In the genomic region with DNA sequence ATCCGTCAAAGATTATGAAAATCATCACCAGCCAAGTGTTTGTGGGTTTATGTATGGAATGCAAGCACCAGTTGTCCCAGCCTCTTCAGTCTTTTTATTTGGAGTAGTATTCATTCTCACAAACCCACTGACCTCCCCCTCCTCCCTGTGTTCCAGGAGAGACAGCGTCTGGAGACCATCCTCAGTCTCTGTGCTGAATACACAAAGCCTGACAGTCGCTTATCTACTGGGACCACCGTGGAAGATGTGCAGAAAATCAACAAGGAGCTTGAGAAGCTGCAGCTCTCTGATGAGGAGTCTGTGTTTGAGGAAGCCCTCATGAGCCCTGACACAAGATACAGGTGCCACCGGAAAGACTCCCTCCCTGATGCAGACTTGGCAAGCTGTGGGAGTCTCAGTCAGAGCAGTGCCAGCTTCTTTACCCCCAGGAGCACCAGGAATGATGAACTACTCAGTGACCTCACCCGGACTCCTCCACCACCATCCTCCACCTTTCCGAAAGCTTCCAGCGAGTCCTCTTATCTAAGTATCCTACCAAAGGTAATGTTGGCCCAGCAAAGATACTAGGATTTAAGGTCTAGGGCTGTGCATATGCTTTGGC, we compare ENCODE assay signal across 23 cellular contexts.
"Had no signal": no experiment of that assay in that cellular context is flagged by ENCODE, and none has a peak within 500 bp of the region (broad histone marks: within the 10 kb centered on the region; RNA-seq: fewer than 3 reads in every experiment).

No MANE protein-coding gene starts in this region.

- H3K4me1 Mint-ChIP-seq: activated CD4-positive, alpha-beta T cell treated with anti-CD3 and anti-CD28 coated beads, Interleukin-2, amount 10 ng/mL, durations not matched to agents 7 days and 5 days; activated naive CD4-positive, alpha-beta T cell treated with anti-CD3 and anti-CD28 coated beads, Interleukin-2, amount 10 ng/mL, durations not matched to agents 7 days and 5 days; naive B cell; stimulated activated naive CD8-positive, alpha-beta T cell treated with anti-CD3 and anti-CD28 coated beads, Interleukin-15, amount 100 ng/mL, for 72 hours had no signal

- H3K4me3 ChIP-seq: left lung, psoas muscle, skin epidermis had no signal

- H3K27ac ChIP-seq: brain microvascular endothelial cell, left lung, psoas muscle, skin epidermis had no signal

- DNase-seq: activated CD4-positive, alpha-beta T cell treated with anti-CD3 and anti-CD28 coated beads, Interleukin-2, amount 10 ng/mL, durations not matched to agents 7 days and 5 days; activated CD8-positive, alpha-beta memory T cell treated with anti-CD3 and anti-CD28 coated beads, Interleukin-2, amount 50 U/mL, for 4 hours; activated effector memory CD4-positive, alpha-beta T cell treated with Interleukin-2 at 50 U/mL for 16 hours; activated naive CD4-positive, alpha-beta T cell treated with anti-CD3 and anti-CD28 coated beads, Interleukin-2, amount 10 ng/mL, durations not matched to agents 7 days and 5 days; activated naive CD8-positive, alpha-beta T cell treated with anti-CD3 and anti-CD28 coated beads, Interleukin-2, amount 50 U/mL, for 24 hours; activated T-cell treated with anti-CD3 and anti-CD28 coated beads, Interleukin-2, amount 50 U/mL, for 48 hours; anterior cingulate cortex; brain microvascular endothelial cell; effector CD4-positive, alpha-beta T cell; foreskin fibroblast; hippocampal formation; left lung; naive B cell; psoas muscle; right cardiac atrium; stimulated activated CD4-positive, alpha-beta T cell treated with anti-CD3 and anti-CD28 coated beads, Interleukin-2, amount 100 ng/mL, for 48 hours; stimulated activated naive CD8-positive, alpha-beta T cell treated with anti-CD3 and anti-CD28 coated beads, Interleukin-15, amount 100 ng/mL, for 72 hours; T1000 had no signal

- ATAC-seq: activated CD4-positive, CD25-positive, alpha-beta regulatory T cell treated with anti-CD3 and anti-CD28 coated beads, Interleukin-2, amount 50 U/mL, for 24 hours; activated naive CD8-positive, alpha-beta T cell treated with anti-CD3 and anti-CD28 coated beads, Interleukin-2, amount 50 U/mL, for 24 hours; left lung; psoas muscle; right cardiac atrium; stimulated activated naive CD8-positive, alpha-beta T cell treated with anti-CD3 and anti-CD28 coated beads, Interleukin-15, amount 100 ng/mL, for 72 hours had no signal

- H3K9me3 Mint-ChIP-seq: activated CD4-positive, alpha-beta T cell treated with anti-CD3 and anti-CD28 coated beads, Interleukin-2, amount 10 ng/mL, durations not matched to agents 7 days and 5 days; activated naive CD4-positive, alpha-beta T cell treated with anti-CD3 and anti-CD28 coated beads, Interleukin-2, amount 10 ng/mL, durations not matched to agents 7 days and 5 days; activated naive CD8-positive, alpha-beta T cell treated with anti-CD3 and anti-CD28 coated beads, Interleukin-2, amount 50 U/mL, for 24 hours; central memory CD8-positive, alpha-beta T cell; naive B cell; neural crest cell; stimulated activated naive CD8-positive, alpha-beta T cell treated with anti-CD3 and anti-CD28 coated beads, Interleukin-15, amount 100 ng/mL, for 72 hours; type B pancreatic cell had no signal

- H3K27me3 ChIP-seq: brain microvascular endothelial cell, left lung had no signal

- H3K4me3 Mint-ChIP-seq: activated CD4-positive, alpha-beta T cell treated with anti-CD3 and anti-CD28 coated beads, Interleukin-2, amount 10 ng/mL, durations not matched to agents 7 days and 5 days; activated naive CD4-positive, alpha-beta T cell treated with anti-CD3 and anti-CD28 coated beads, Interleukin-2, amount 10 ng/mL, durations not matched to agents 7 days and 5 days; activated naive CD8-positive, alpha-beta T cell treated with anti-CD3 and anti-CD28 coated beads, Interleukin-2, amount 50 U/mL, for 24 hours; central memory CD8-positive, alpha-beta T cell; naive B cell; neural crest cell; stimulated activated naive CD8-positive, alpha-beta T cell treated with anti-CD3 and anti-CD28 coated beads, Interleukin-15, amount 100 ng/mL, for 72 hours; type B pancreatic cell had no signal

- H3K4me1 ChIP-seq: left lung, psoas muscle had no signal

- H3K9me3 ChIP-seq: left lung, psoas muscle had no signal

- H3K27ac Mint-ChIP-seq: activated CD4-positive, alpha-beta T cell treated with anti-CD3 and anti-CD28 coated beads, Interleukin-2, amount 10 ng/mL, durations not matched to agents 7 days and 5 days; activated naive CD4-positive, alpha-beta T cell treated with anti-CD3 and anti-CD28 coated beads, Interleukin-2, amount 10 ng/mL, durations not matched to agents 7 days and 5 days; activated naive CD8-positive, alpha-beta T cell treated with anti-CD3 and anti-CD28 coated beads, Interleukin-2, amount 50 U/mL, for 24 hours; stimulated activated naive CD8-positive, alpha-beta T cell treated with anti-CD3 and anti-CD28 coated beads, Interleukin-15, amount 100 ng/mL, for 72 hours; type B pancreatic cell had no signal

- H3K36me3 Mint-ChIP-seq: activated naive CD4-positive, alpha-beta T cell treated with anti-CD3 and anti-CD28 coated beads, Interleukin-2, amount 10 ng/mL, durations not matched to agents 7 days and 5 days had no signal

- H3K27me3 Mint-ChIP-seq: activated naive CD8-positive, alpha-beta T cell treated with anti-CD3 and anti-CD28 coated beads, Interleukin-2, amount 50 U/mL, for 24 hours; central memory CD8-positive, alpha-beta T cell; naive B cell; stimulated activated naive CD8-positive, alpha-beta T cell treated with anti-CD3 and anti-CD28 coated beads, Interleukin-15, amount 100 ng/mL, for 72 hours; type B pancreatic cell had no signal
